21 cellular contexts compared by ENCODE assay signal in the genomic region with DNA sequence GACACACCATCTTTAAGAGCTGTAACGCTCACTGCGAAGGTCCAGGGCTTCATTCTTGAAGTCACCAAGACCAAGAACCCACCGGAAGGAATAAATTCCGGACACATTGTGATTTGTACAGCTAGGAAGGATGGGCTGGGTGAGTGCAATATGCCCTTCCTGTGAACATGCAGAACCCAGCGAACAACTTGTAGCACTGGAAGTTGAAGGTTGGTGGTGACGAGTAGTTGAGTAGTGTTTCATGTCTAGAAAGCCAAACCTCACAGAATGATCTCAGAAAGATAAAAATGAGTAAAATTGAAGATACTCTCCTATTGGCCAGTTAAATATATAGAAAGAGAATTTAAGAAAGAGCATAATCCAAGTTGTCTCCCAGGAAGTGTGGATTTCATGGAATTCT.
"Had no signal": no experiment of that assay in that cellular context is flagged by ENCODE, and none has a peak within 500 bp of the region (broad histone marks: within the 10 kb centered on the region; RNA-seq: fewer than 3 reads in every experiment).

No MANE protein-coding gene starts in this region.

- H3K36me3 Mint-ChIP-seq: activated CD4-positive, alpha-beta memory T cell treated with anti-CD3 and anti-CD28 coated beads for 36 hours had no signal

- H3K4me3 Mint-ChIP-seq: activated CD4-positive, alpha-beta memory T cell treated with anti-CD3 and anti-CD28 coated beads for 36 hours; activated T-helper 1 cell treated with anti-CD3 and anti-CD28 coated beads, Interleukin-12 subunit alpha, Interleukin-12 subunit beta, Interleukin-2, Interleukin-4 antibody, amounts not matched to agents 30 ng/mL and 10 ng/mL and 1 ng/mL, durations not matched to agents 14 hours and 24 hours and 36 hours; T-helper 1 cell treated with Interleukin-12 subunit alpha and Interleukin-12 subunit beta and Interleukin-4 antibody, amounts not matched to agents 30 μg/mL and 1 μg/mL, for 36 hours; T-helper 2 cell treated with Interferon-gamma antibody and Interleukin-4, amounts not matched to agents 5 μg/mL and 100 μg/mL, for 36 hours had no signal

- DNase-seq: activated CD4-positive, alpha-beta memory T cell treated with anti-CD3 and anti-CD28 coated beads for 36 hours; activated CD4-positive, alpha-beta T cell treated with anti-CD3 and anti-CD28 coated beads, Interleukin-2, amount 50 U/mL, for 1 hour; activated effector memory CD4-positive, alpha-beta T cell treated with Interleukin-2 at 50 U/mL for 16 hours; body of pancreas; MM.1S; MV-4-11; NCI-H1092; NCI-H1436 treated with DMSO at 0.1 percent for 48 hours; NCI-H1694 treated with DMSO at 0.1 percent for 48 hours; NCI-H2029; NCI-H345; NCI-H524 treated with DMSO at 0.1 percent for 48 hours; PC-3; Peyer's patch; RPMI8226; SHP77 treated with DMSO at 0.1 percent for 48 hours; SK-N-SH had no signal

- H3K27ac Mint-ChIP-seq: activated CD4-positive, alpha-beta memory T cell treated with anti-CD3 and anti-CD28 coated beads for 36 hours; activated naive CD8-positive, alpha-beta T cell; activated T-helper 1 cell treated with anti-CD3 and anti-CD28 coated beads, Interleukin-12 subunit alpha, Interleukin-12 subunit beta, Interleukin-2, Interleukin-4 antibody, amounts not matched to agents 30 ng/mL and 10 ng/mL and 1 ng/mL, durations not matched to agents 14 hours and 24 hours and 36 hours; T-helper 1 cell treated with Interleukin-12 subunit alpha and Interleukin-12 subunit beta and Interleukin-4 antibody, amounts not matched to agents 30 μg/mL and 1 μg/mL, for 36 hours; T-helper 2 cell treated with Interferon-gamma antibody and Interleukin-4, amounts not matched to agents 5 μg/mL and 100 μg/mL, for 36 hours had no signal

- H3K27me3 Mint-ChIP-seq: activated CD4-positive, alpha-beta memory T cell treated with anti-CD3 and anti-CD28 coated beads for 36 hours had no signal

- H3K9me3 Mint-ChIP-seq: activated CD4-positive, alpha-beta memory T cell treated with anti-CD3 and anti-CD28 coated beads for 36 hours had no signal

- ATAC-seq: body of pancreas, PC-3 had no signal
